ENCODE assay signal across 2 cellular contexts in the genomic region with DNA sequence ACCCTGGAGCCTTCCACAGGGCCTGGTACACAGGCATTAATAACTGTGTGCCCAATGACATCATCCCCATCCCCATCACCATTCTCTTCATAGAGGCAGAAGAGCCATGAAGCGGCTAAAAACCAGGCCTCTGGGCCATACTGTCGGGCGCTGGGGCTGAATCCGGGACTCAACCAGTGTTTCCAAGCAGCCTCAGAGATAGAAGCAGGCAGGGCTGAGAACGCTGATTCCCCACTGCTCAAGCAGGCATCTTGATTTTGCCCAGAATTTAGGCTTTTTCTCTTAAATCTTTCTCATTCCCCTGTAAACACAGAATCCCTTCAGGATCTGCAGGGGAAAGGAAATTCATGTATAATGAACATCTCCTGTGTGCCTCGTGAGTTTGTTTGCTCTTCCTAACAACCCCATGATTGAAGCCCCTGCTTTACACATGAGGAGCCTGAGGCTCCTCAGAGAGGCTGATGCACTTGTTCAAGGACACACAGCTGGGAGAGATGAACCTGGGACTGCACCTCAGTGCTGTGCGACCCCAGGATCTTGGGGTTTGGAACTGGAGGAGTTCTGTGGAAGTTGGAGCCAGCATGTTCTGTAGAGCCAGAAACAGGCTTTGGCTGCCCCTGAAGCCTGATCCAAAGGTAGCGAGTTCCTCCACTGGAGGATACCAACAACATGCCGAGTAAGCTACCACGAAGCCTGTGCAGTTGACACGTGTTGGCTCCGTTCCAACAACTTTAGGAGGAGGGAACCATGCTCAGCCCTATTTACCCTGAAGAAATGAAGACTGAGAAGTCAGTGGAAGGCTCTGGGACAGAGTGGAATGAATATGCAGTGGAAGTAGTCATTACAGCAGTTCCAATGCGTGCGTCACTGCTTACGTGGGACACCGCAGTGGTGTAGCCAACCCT.
TF ChIP-seq lines count a peak whose summit lies in the region.

No MANE protein-coding gene starts in this region.

TF ChIP-seq in HepG2, 621 proteins besides CTCF, POLR2A, EP300 and RAD21:
- TF ChIP-seq, protein P1, sequence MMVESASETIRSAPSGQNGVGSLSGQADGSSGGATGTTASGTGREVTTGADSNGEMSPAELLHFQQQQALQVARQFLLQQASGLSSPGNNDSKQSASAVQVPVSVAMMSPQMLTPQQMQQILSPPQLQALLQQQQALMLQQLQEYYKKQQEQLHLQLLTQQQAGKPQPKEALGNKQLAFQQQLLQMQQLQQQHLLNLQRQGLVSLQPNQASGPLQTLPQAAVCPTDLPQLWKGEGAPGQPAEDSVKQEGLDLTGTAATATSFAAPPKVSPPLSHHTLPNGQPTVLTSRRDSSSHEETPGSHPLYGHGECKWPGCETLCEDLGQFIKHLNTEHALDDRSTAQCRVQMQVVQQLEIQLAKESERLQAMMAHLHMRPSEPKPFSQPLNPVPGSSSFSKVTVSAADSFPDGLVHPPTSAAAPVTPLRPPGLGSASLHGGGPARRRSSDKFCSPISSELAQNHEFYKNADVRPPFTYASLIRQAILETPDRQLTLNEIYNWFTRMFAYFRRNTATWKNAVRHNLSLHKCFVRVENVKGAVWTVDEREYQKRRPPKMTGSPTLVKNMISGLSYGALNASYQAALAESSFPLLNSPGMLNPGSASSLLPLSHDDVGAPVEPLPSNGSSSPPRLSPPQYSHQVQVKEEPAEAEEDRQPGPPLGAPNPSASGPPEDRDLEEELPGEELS (CRISPR knock-in tag; IDR thresholded peaks at IDR 0.05) = no peak
- TF ChIP-seq, protein P2, sequence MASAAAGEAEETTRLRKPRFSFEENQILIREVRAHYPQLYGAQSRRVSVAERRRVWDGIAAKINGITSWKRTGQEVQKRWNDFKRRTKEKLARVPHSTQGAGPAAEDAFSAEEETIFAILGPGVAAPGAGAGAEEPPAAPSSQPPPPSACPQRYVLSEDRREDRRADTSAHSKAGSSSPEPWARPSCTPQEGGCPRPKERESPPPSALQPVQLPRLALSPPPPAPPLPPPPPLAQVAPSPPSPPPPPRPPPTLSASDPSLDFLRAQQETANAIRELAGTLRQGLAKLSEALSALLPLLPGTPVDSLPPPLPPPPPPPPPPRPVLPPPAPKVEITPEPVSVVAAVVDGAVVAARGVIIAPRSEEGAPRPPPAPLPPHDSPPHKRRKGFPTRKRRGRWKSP (CRISPR knock-in tag; IDR thresholded peaks at IDR 0.05) = no peak
- no peak for TF ChIP-seq ZNF350 (CRISPR knock-in tag; IDR thresholded peaks at IDR 0.05; ENCODE audit: borderline replicate concordance, low read depth)
- no peak for TF ChIP-seq ZSCAN30 (CRISPR knock-in tag; IDR thresholded peaks at IDR 0.05)
- TF ChIP-seq ZNF768 (CRISPR knock-in tag; IDR thresholded peaks at IDR 0.05) = peak; percentile 84
- TF ChIP-seq MEIS1 (CRISPR knock-in tag; IDR thresholded peaks at IDR 0.05; ENCODE audit: borderline replicate concordance) = no peak
- TF ChIP-seq, protein P3, sequence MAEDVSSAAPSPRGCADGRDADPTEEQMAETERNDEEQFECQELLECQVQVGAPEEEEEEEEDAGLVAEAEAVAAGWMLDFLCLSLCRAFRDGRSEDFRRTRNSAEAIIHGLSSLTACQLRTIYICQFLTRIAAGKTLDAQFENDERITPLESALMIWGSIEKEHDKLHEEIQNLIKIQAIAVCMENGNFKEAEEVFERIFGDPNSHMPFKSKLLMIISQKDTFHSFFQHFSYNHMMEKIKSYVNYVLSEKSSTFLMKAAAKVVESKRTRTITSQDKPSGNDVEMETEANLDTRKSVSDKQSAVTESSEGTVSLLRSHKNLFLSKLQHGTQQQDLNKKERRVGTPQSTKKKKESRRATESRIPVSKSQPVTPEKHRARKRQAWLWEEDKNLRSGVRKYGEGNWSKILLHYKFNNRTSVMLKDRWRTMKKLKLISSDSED (CRISPR knock-in tag; IDR thresholded peaks at IDR 0.05) = no peak
- TF ChIP-seq ZFP36 (IDR thresholded peaks at IDR 0.05; ENCODE audit: borderline replicate concordance, low read depth, low read length, partially characterized antibody) = no peak
- TF ChIP-seq, protein P4, sequence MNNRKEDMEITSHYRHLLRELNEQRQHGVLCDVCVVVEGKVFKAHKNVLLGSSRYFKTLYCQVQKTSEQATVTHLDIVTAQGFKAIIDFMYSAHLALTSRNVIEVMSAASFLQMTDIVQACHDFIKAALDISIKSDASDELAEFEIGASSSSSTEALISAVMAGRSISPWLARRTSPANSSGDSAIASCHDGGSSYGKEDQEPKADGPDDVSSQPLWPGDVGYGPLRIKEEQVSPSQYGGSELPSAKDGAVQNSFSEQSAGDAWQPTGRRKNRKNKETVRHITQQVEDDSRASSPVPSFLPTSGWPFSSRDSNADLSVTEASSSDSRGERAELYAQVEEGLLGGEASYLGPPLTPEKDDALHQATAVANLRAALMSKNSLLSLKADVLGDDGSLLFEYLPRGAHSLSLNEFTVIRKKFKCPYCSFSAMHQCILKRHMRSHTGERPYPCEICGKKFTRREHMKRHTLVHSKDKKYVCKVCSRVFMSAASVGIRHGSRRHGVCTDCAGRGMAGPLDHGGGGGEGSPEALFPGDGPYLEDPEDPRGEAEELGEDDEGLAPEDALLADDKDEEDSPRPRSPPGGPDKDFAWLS (CRISPR knock-in tag; IDR thresholded peaks at IDR 0.05; ENCODE audit: borderline replicate concordance) = no peak
- TF ChIP-seq, protein P5, sequence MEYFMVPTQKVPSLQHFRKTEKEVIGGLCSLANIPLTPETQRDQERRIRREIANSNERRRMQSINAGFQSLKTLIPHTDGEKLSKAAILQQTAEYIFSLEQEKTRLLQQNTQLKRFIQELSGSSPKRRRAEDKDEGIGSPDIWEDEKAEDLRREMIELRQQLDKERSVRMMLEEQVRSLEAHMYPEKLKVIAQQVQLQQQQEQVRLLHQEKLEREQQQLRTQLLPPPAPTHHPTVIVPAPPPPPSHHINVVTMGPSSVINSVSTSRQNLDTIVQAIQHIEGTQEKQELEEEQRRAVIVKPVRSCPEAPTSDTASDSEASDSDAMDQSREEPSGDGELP (IDR thresholded peaks at IDR 0.05; ENCODE audit: borderline replicate concordance, low read depth) = no peak
- TF ChIP-seq SOX13 (IDR thresholded peaks at IDR 0.05) = no peak
- no peak for TF ChIP-seq SOX13 (CRISPR knock-in tag; conservative IDR thresholded peaks at IDR 0.05 in 1 of 2, IDR thresholded peaks at IDR 0.05 in 1 of 2)
- TF ChIP-seq ATF7 (IDR thresholded peaks at IDR 0.05) = peak; percentile 54; the same call in 1 of the 2 replicates
- TF ChIP-seq ATF7 (CRISPR knock-in tag; IDR thresholded peaks at IDR 0.05) = no peak

TF ChIP-seq in SK-N-SH treated with all-trans-retinoic acid at 6 μM for 48 hours, 23 proteins besides CTCF, POLR2A, EP300 and RAD21:
- TF ChIP-seq ZFP30 (CRISPR knock-in tag; IDR thresholded peaks at IDR 0.05) (no peak), TCF4 (CRISPR knock-in tag; IDR thresholded peaks at IDR 0.05; ENCODE audit: borderline replicate concordance) (no peak), ISL1 (CRISPR knock-in tag; IDR thresholded peaks at IDR 0.05) (no peak), OSR1 (CRISPR knock-in tag; IDR thresholded peaks at IDR 0.05) (no peak), SNAI2 (CRISPR knock-in tag; IDR thresholded peaks at IDR 0.05) (no peak), BACH2 (CRISPR knock-in tag; IDR thresholded peaks at IDR 0.05; ENCODE audit: borderline replicate concordance) (no peak), ZNF8 (CRISPR knock-in tag; IDR thresholded peaks at IDR 0.05) (no peak), RARB (CRISPR knock-in tag; IDR thresholded peaks at IDR 0.05) (no peak), ARNTL (CRISPR knock-in tag; IDR thresholded peaks at IDR 0.05; ENCODE audit: borderline replicate concordance, low read depth) (no peak), ZNF70 (CRISPR knock-in tag; IDR thresholded peaks at IDR 0.05) (no peak), ZNF565 (CRISPR knock-in tag; conservative IDR thresholded peaks at IDR 0.05; ENCODE audit: low read depth) (no peak), PPARA (CRISPR knock-in tag; IDR thresholded peaks at IDR 0.05; ENCODE audit: borderline replicate concordance) (no peak), TOX (CRISPR knock-in tag; IDR thresholded peaks at IDR 0.05; ENCODE audit: borderline replicate concordance) (no peak)
- TF ChIP-seq, protein P6, sequence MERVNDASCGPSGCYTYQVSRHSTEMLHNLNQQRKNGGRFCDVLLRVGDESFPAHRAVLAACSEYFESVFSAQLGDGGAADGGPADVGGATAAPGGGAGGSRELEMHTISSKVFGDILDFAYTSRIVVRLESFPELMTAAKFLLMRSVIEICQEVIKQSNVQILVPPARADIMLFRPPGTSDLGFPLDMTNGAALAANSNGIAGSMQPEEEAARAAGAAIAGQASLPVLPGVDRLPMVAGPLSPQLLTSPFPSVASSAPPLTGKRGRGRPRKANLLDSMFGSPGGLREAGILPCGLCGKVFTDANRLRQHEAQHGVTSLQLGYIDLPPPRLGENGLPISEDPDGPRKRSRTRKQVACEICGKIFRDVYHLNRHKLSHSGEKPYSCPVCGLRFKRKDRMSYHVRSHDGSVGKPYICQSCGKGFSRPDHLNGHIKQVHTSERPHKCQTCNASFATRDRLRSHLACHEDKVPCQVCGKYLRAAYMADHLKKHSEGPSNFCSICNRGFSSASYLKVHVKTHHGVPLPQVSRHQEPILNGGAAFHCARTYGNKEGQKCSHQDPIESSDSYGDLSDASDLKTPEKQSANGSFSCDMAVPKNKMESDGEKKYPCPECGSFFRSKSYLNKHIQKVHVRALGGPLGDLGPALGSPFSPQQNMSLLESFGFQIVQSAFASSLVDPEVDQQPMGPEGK (CRISPR knock-in tag; IDR thresholded peaks at IDR 0.05; ENCODE audit: borderline replicate concordance) = no peak
- TF ChIP-seq, protein P7, sequence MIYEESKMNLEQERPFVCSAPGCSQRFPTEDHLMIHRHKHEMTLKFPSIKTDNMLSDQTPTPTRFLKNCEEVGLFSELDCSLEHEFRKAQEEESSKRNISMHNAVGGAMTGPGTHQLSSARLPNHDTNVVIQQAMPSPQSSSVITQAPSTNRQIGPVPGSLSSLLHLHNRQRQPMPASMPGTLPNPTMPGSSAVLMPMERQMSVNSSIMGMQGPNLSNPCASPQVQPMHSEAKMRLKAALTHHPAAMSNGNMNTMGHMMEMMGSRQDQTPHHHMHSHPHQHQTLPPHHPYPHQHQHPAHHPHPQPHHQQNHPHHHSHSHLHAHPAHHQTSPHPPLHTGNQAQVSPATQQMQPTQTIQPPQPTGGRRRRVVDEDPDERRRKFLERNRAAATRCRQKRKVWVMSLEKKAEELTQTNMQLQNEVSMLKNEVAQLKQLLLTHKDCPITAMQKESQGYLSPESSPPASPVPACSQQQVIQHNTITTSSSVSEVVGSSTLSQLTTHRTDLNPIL (CRISPR knock-in tag; IDR thresholded peaks at IDR 0.05; ENCODE audit: low read depth) = no peak
- TF ChIP-seq, protein P8, sequence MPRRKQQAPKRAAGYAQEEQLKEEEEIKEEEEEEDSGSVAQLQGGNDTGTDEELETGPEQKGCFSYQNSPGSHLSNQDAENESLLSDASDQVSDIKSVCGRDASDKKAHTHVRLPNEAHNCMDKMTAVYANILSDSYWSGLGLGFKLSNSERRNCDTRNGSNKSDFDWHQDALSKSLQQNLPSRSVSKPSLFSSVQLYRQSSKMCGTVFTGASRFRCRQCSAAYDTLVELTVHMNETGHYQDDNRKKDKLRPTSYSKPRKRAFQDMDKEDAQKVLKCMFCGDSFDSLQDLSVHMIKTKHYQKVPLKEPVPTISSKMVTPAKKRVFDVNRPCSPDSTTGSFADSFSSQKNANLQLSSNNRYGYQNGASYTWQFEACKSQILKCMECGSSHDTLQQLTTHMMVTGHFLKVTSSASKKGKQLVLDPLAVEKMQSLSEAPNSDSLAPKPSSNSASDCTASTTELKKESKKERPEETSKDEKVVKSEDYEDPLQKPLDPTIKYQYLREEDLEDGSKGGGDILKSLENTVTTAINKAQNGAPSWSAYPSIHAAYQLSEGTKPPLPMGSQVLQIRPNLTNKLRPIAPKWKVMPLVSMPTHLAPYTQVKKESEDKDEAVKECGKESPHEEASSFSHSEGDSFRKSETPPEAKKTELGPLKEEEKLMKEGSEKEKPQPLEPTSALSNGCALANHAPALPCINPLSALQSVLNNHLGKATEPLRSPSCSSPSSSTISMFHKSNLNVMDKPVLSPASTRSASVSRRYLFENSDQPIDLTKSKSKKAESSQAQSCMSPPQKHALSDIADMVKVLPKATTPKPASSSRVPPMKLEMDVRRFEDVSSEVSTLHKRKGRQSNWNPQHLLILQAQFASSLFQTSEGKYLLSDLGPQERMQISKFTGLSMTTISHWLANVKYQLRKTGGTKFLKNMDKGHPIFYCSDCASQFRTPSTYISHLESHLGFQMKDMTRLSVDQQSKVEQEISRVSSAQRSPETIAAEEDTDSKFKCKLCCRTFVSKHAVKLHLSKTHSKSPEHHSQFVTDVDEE (CRISPR knock-in tag; IDR thresholded peaks at IDR 0.05) = no peak
